ENCODE assay signal across 1 cellular context in the genomic region with DNA sequence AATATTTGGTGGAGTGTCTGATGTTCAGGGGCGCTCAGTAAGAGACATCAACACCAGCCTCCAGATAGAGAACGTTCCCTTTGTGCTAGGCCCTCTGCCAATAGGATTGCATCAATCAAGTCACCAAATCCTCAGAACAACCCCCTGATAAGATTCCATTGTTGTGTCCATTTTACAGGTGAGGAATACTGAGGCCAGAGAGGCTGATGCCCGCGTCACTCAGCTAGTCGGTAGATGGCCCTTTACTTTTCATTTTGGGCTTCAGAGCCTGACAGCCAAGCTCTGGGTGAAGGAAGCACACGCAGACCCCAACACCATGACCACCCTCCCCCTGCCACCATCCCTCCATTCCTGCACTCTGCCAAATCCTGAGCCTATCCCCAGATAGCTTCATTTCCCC.
TF ChIP-seq lines count a peak whose summit lies in the region.

No MANE protein-coding gene starts in this region.

TF ChIP-seq in HepG2, 621 proteins besides CTCF, POLR2A, EP300 and RAD21 (continued from another document):
- TF ChIP-seq, protein P1, sequence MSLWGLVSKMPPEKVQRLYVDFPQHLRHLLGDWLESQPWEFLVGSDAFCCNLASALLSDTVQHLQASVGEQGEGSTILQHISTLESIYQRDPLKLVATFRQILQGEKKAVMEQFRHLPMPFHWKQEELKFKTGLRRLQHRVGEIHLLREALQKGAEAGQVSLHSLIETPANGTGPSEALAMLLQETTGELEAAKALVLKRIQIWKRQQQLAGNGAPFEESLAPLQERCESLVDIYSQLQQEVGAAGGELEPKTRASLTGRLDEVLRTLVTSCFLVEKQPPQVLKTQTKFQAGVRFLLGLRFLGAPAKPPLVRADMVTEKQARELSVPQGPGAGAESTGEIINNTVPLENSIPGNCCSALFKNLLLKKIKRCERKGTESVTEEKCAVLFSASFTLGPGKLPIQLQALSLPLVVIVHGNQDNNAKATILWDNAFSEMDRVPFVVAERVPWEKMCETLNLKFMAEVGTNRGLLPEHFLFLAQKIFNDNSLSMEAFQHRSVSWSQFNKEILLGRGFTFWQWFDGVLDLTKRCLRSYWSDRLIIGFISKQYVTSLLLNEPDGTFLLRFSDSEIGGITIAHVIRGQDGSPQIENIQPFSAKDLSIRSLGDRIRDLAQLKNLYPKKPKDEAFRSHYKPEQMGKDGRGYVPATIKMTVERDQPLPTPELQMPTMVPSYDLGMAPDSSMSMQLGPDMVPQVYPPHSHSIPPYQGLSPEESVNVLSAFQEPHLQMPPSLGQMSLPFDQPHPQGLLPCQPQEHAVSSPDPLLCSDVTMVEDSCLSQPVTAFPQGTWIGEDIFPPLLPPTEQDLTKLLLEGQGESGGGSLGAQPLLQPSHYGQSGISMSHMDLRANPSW (CRISPR knock-in tag; IDR thresholded peaks at IDR 0.05; ENCODE audit: borderline replicate concordance): no peak
